In genomic region chr5:10578869-10579268, GRCh38 we compare ENCODE assay signal across 12 cellular contexts. TPM values are rescaled to one million over a fixed set of nuclear protein-coding genes. Genes with fewer than 3 reads are reported as not detected.
DNase-seq lines count a peak whose midpoint lies in the region; ATAC-seq, FAIRE-seq and TF ChIP-seq lines count a peak whose summit lies in the region.
"Had no signal": no experiment of that assay in that cellular context is flagged by ENCODE, and none has a peak within 500 bp of the region (broad histone marks: within the 10 kb centered on the region; RNA-seq: fewer than 3 reads in every experiment).

No MANE protein-coding gene starts in this region.

- peak overlapping the region; percentile 71 for H3K4me2 ChIP-seq in BLaER1
- H3K4me2 ChIP-seq in HepG2 (ENCODE audit: low read depth, low read length) = no peak overlapping the region

- TF ChIP-seq RAD21 in HepG2 (CRISPR knock-in tag; IDR thresholded peaks at IDR 0.05) = no peak

- H3K36me3 Mint-ChIP-seq in type B pancreatic cell (no peaks in the 10 kb centered on the region), mesothelial cell of epicardium (no peaks in the 10 kb centered on the region)

- H3K27me3 Mint-ChIP-seq in type B pancreatic cell (no peaks in the 10 kb centered on the region), mesothelial cell of epicardium (ENCODE audit: low read depth) (no peaks in the 10 kb centered on the region)

- POLR2A ChIA-PET in HepG2 (lab: Yijun Ruan, JAX) = no interaction called here

- H3K4me1 ChIP-seq in BLaER1 (peaks cover 78% of the 10 kb centered on the region), HepG2 (ENCODE audit: insufficient read depth, low read length) (no peaks in the 10 kb centered on the region)

- H3K4me3 Mint-ChIP-seq in type B pancreatic cell = no peak overlapping the region
- no peak overlapping the region for H3K4me3 Mint-ChIP-seq in mesothelial cell of epicardium
- H3K4me3 Mint-ChIP-seq: nephron progenitor cell had no signal

- peaks cover 5% of the 10 kb centered on the region; the same call in 1 of the 2 replicates for H3K9me3 ChIP-seq in BLaER1
- H3K9me3 ChIP-seq in HepG2 (ENCODE audit: low read length) = no peaks in the 10 kb centered on the region

- H3K27ac ChIP-seq in BLaER1 (no peak overlapping the region), HepG2 (ENCODE audit: extremely low read length, insufficient read depth, low read length) (no peak overlapping the region)

- DNase-seq in NOMO-1 treated with DMSO at 0.1 percent for 48 hours (lab: John Stamatoyannopoulos, UW; ENCODE audit: unreplicated experiment) = peak; percentile 61
- no peak for DNase-seq in type B pancreatic cell (ENCODE audit: extremely low spot score, unreplicated experiment)
- no peak for DNase-seq in mesothelial cell of epicardium (ENCODE audit: low spot score in 2 of 2, unreplicated experiment in 2 of 2)
- no peak for DNase-seq in HepG2 (ENCODE audit: low spot score)
- DNase-seq in HT-29 (ENCODE audit: low spot score) = no peak
- DNase-seq: C1 segment of cervical spinal cord, cortex of kidney, KG1, nephron progenitor cell had no signal

- CTCF ChIA-PET in HepG2 (lab: Yijun Ruan, JAX; ENCODE audit: low intra/inter-chr PET ratio, low total read pairs) = no interaction called here

- H3K4me3 ChIP-seq in BLaER1 (no peak overlapping the region), HepG2 (replicated peaks in 1 of 3; ENCODE audit: insufficient read depth in 1 of 3, low read depth in 2 of 3, low read length in 3 of 3) (no peak overlapping the region)

- H4K20me1 ChIP-seq in BLaER1 = peaks cover 93% of the 10 kb centered on the region
- H4K20me1 ChIP-seq in HepG2 (ENCODE audit: insufficient read depth, low read length) = no peaks in the 10 kb centered on the region

- BruUV-seq in HepG2 (replicated peaks; lab: Mats Ljungman, UMichigan) = no TSS peak

- no peak overlapping the region for H3K27ac Mint-ChIP-seq in type B pancreatic cell
- H3K27ac Mint-ChIP-seq in mesothelial cell of epicardium = no peak overlapping the region
- H3K27ac Mint-ChIP-seq: nephron progenitor cell had no signal

- no peaks in the 10 kb centered on the region for H3K79me2 ChIP-seq in HepG2 (ENCODE audit: insufficient read depth, low read length)

- H3K9me3 Mint-ChIP-seq in type B pancreatic cell (no peaks in the 10 kb centered on the region), mesothelial cell of epicardium (no peaks in the 10 kb centered on the region)
- H3K9me3 Mint-ChIP-seq: nephron progenitor cell had no signal

- intact Hi-C loops in HepG2 (cut with micrococcal nuclease; ENCODE audit: unreplicated experiment) = no loop called here

- 72% methylated on average over 6 of the region's 6 CpGs for WGBS in HepG2 (ENCODE audit: low lambda C conversion rate)

- no peak for TF ChIP-seq POLR2A in HepG2 (IDR thresholded peaks at IDR 0.05; ENCODE audit: insufficient read depth in 1 of 2, low read depth in 2 of 2, low read length in 2 of 2)

- ATAC-seq in GM19035 (IDR thresholded peaks at IDR 0.05; ENCODE audit: unreplicated experiment) = peak; percentile 58
- peak; percentile 42 for ATAC-seq in HG02884 (IDR thresholded peaks at IDR 0.05; ENCODE audit: unreplicated experiment)
- no peak for ATAC-seq in HepG2

- TF ChIP-seq CTCF in type B pancreatic cell (conservative IDR thresholded peaks at IDR 0.05) (no peak), mesothelial cell of epicardium (IDR thresholded peaks at IDR 0.05; ENCODE audit: unreplicated experiment) (no peak), HepG2 (CRISPR knock-in tag; IDR thresholded peaks at IDR 0.05) (no peak)

- in situ Hi-C loops in HepG2 (cut with HindIII; ENCODE audit: extremely low pct_ligation_motif_present, low pct_unique_long_range_greater_than_20kb) = no loop called here

- H2AFZ ChIP-seq in HepG2 (ENCODE audit: low read length) = no peak overlapping the region

- H3K36me3 ChIP-seq in BLaER1 = peaks cover 27% of the 10 kb centered on the region
- H3K36me3 ChIP-seq in HepG2 (replicated peaks in 1 of 2; ENCODE audit: control insufficient read depth in 1 of 2, insufficient read depth in 2 of 2, low read length in 2 of 2) = no peaks in the 10 kb centered on the region

- H3K27me3 ChIP-seq in BLaER1 (no peaks in the 10 kb centered on the region), HepG2 (ENCODE audit: control insufficient read depth in 1 of 2, insufficient read depth in 2 of 2, low read length in 2 of 2) (peaks cover 0 to 3% of the 10 kb centered on the region in 2 experiments; a peak in 1 of 5 replicates)

- no peak for TF ChIP-seq EP300 in HepG2 (IDR thresholded peaks at IDR 0.05; ENCODE audit: low read depth in 2 of 2, low read length in 2 of 2)
- TF ChIP-seq EP300 in HepG2 (CRISPR knock-in tag; IDR thresholded peaks at IDR 0.05; ENCODE audit: borderline replicate concordance) = no peak

- H3K4me1 Mint-ChIP-seq in type B pancreatic cell (ENCODE audit: unreplicated experiment) = peaks cover 15% of the 10 kb centered on the region
- H3K4me1 Mint-ChIP-seq in mesothelial cell of epicardium = peaks cover 18% of the 10 kb centered on the region

- no peak for FAIRE-seq in HepG2 (lab: Jason Lieb, UNC)

- no peak overlapping the region for H3K9ac ChIP-seq in BLaER1
- no peak overlapping the region for H3K9ac ChIP-seq in HepG2 (ENCODE audit: insufficient read depth, low read depth, low read length)

TF ChIP-seq in HepG2, 621 proteins besides CTCF, POLR2A, EP300 and RAD21 (continues in another document):
- TF ChIP-seq PBX2 (CRISPR knock-in tag; IDR thresholded peaks at IDR 0.05) = no peak
- TF ChIP-seq ONECUT2 (CRISPR knock-in tag; IDR thresholded peaks at IDR 0.05) = no peak
- TF ChIP-seq ZFP90 (CRISPR knock-in tag; IDR thresholded peaks at IDR 0.05; ENCODE audit: borderline replicate concordance) = no peak
- no peak for TF ChIP-seq ZNF704 (CRISPR knock-in tag; IDR thresholded peaks at IDR 0.05; ENCODE audit: borderline replicate concordance)

RNA-seq across cellular contexts. Expression of gene ANKRD33B, which starts 15.0 kb away (rescaled TPM):
- total RNA-seq in type B pancreatic cell (ENCODE audit: low replicate concordance) = 3.4 and 5.4 TPM in 2 replicates
- total RNA-seq in mesothelial cell of epicardium = 3.2 to 3.8 TPM (median 3.5 TPM) in 3 replicates
- 0.02 TPM in 1 of 2 replicates, not detected in the other for total RNA-seq in HepG2 (2016; rRNA removed; fragmentation: Illumina TruSeq; extraction: Trizol)
- total RNA-seq in HepG2 (2016; cell fraction: cytosol; rRNA removed; fragmentation: Illumina TruSeq; extraction: Trizol; ENCODE audit: low read depth) = not detected in 2 replicates
- 0.02 and 0.03 TPM in 2 replicates for total RNA-seq in HepG2 (2016; cell fraction: insoluble cytoplasmic fraction; rRNA removed; fragmentation: Illumina TruSeq; extraction: Trizol)
- 0.03 TPM in 1 of 2 replicates, not detected in the other for total RNA-seq in HepG2 (2016; cell fraction: membrane; rRNA removed; fragmentation: Illumina TruSeq; extraction: Trizol)
- 0.09 TPM in 1 of 2 replicates, not detected in the other for total RNA-seq in HepG2 (2016; cell fraction: nucleus; rRNA removed; fragmentation: Illumina TruSeq; extraction: Trizol)
- polyA plus RNA-seq in HepG2 (2011; rRNA removed) = not detected in 2 replicates
- not detected in 2 replicates for polyA plus RNA-seq in HepG2 (2011; cell fraction: cytosol; rRNA removed)
- polyA plus RNA-seq in HepG2 (2011; cell fraction: nucleus; rRNA removed) = 0.02 and 0.03 TPM in 2 replicates
- not detected in 2 replicates for polyA plus RNA-seq in HepG2 (2012)
- polyA plus RNA-seq in HepG2 (2016; cell fraction: cytosol; fragmentation: Illumina TruSeq; extraction: Trizol; ENCODE audit: low read depth) = not detected in 2 replicates
- not detected in 2 replicates for polyA plus RNA-seq in HepG2 (2016; cell fraction: insoluble cytoplasmic fraction; fragmentation: Illumina TruSeq; extraction: Trizol; ENCODE audit: low read depth)
- not detected in 2 replicates for polyA plus RNA-seq in HepG2 (2016; cell fraction: membrane; fragmentation: Illumina TruSeq; extraction: Trizol; ENCODE audit: low read depth)
- polyA plus RNA-seq in HepG2 (2016; cell fraction: nucleus; fragmentation: Illumina TruSeq; extraction: Trizol; ENCODE audit: insufficient read depth, low read depth) = 0.11 TPM in 1 of 2 replicates, not detected in the other
- 0.02 and 9.0 TPM in 2 replicates for polyA minus RNA-seq in HepG2 (2011; rRNA and poly(A)+ RNA removed; ENCODE audit: low replicate concordance)
- polyA minus RNA-seq in HepG2 (2011; cell fraction: cytosol; rRNA and poly(A)+ RNA removed) = 0.09 TPM in 1 of 2 replicates, not detected in the other
- polyA minus RNA-seq in HepG2 (2011; cell fraction: nucleus; rRNA and poly(A)+ RNA removed) = not detected in 2 replicates
- not detected in 2 replicates for total RNA-seq in HT-29 (2014; rRNA removed; shearing (Covaris generic))
